8 cellular contexts compared by ENCODE assay signal in genomic region chr3:141940204-141940776, GRCh38.
A peak's percentile ranks its signal among the peaks of the same experiment; 100 is the strongest.
DNase-seq lines count a peak whose midpoint lies in the region; ATAC-seq, FAIRE-seq and TF ChIP-seq lines count a peak whose summit lies in the region.

No MANE protein-coding gene starts in this region.

- POLR2A ChIA-PET in K562 (lab: Yijun Ruan, JAX), result interaction anchor here (0.9 to 1.2 kb wide), 2 partner anchors 13 to 17 kb away, joined by 3 read pairs; no protein-coding TSS in a partner anchor

- 69% methylated on average over 11 of the region's 12 CpGs for WGBS in K562 (ENCODE audit: insufficient coverage, low coverage, missing lambda C conversion rate)

- peak; percentile 58 for DNase-seq in activated CD8-positive, alpha-beta memory T cell treated with anti-CD3 and anti-CD28 coated beads for 24 hours
- DNase-seq in activated CD8-positive, alpha-beta memory T cell treated with anti-CD3 and anti-CD28 coated beads, Interleukin-2, amount 10 ng/mL, durations not matched to agents 7 days and 5 days, result no peak
- DNase-seq in NCI-H345 treated with DMSO at 0.1 percent for 48 hours (lab: John Stamatoyannopoulos, UW; ENCODE audit: unreplicated experiment) (peak; percentile 29), K562 (ENCODE audit: extremely low read depth in 1 of 4, low spot score in 3 of 4) (no peak), lower lobe of right lung (no peak), ureter (ENCODE audit: low spot score) (peak; percentile 85), GM19240 (ENCODE audit: insufficient read length, low spot score) (no peak)

- no peaks in the 10 kb centered on the region for H3K27me3 Mint-ChIP-seq in activated CD8-positive, alpha-beta memory T cell treated with anti-CD3 and anti-CD28 coated beads, Interleukin-2, amount 10 ng/mL, durations not matched to agents 7 days and 5 days

- H3K4me1 Mint-ChIP-seq in activated CD8-positive, alpha-beta memory T cell treated with anti-CD3 and anti-CD28 coated beads, Interleukin-2, amount 10 ng/mL, durations not matched to agents 7 days and 5 days, result peaks cover 3% of the 10 kb centered on the region

- H3K4me3 Mint-ChIP-seq in activated CD8-positive, alpha-beta memory T cell treated with anti-CD3 and anti-CD28 coated beads, Interleukin-2, amount 10 ng/mL, durations not matched to agents 7 days and 5 days, result no peak overlapping the region

- TF ChIP-seq POLR2A in K562 (conservative IDR thresholded peaks at IDR 0.05), result no peak

- intact Hi-C loops in K562 (cut with micrococcal nuclease) (no loop called here), lower lobe of right lung (cut with DNase I) (no loop called here)

- no peak overlapping the region for H3K4me2 ChIP-seq in K562 (ENCODE audit: insufficient read depth, low read length)

- TF ChIP-seq EP300 in K562 (IDR thresholded peaks at IDR 0.05; ENCODE audit: low read length), result no peak

- no peaks in the 10 kb centered on the region for H3K9me3 Mint-ChIP-seq in activated CD8-positive, alpha-beta memory T cell treated with anti-CD3 and anti-CD28 coated beads, Interleukin-2, amount 10 ng/mL, durations not matched to agents 7 days and 5 days (ENCODE audit: low read depth)

- no peak overlapping the region for H3K4me3 ChIP-seq in K562
- H3K4me3 ChIP-seq in lower lobe of right lung, result no peak overlapping the region

- ATAC-seq in activated CD8-positive, alpha-beta memory T cell treated with anti-CD3 and anti-CD28 coated beads, Interleukin-2, amount 10 ng/mL, durations not matched to agents 7 days and 5 days, result no peak
- ATAC-seq in K562, result no peak
- ATAC-seq in lower lobe of right lung, result peak; percentile 40 to 66
- no peak for ATAC-seq in HG03159 (IDR thresholded peaks at IDR 0.05; ENCODE audit: unreplicated experiment)

- CTCF ChIA-PET in activated CD8-positive, alpha-beta memory T cell treated with anti-CD3 and anti-CD28 coated beads, Interleukin-2, amount 10 ng/mL, durations not matched to agents 7 days and 5 days (lab: Charles Lee), result no interaction called here
- CTCF ChIA-PET in K562 (lab: Yijun Ruan, JAX; ENCODE audit: low intra/inter-chr PET ratio), result interaction anchor here (0.7 kb wide), 1 partner anchor 376 kb away, joined by 3 read pairs; no protein-coding TSS in a partner anchor

- H3K9ac ChIP-seq in K562 (ENCODE audit: insufficient read depth in 1 of 2, low read depth in 2 of 2, low read length in 2 of 2), result no peak overlapping the region

- no peaks in the 10 kb centered on the region for H3K27me3 ChIP-seq in K562 (ENCODE audit: control insufficient read depth in 2 of 2, insufficient read depth in 2 of 2, low read length in 2 of 2)
- no peaks in the 10 kb centered on the region for H3K27me3 ChIP-seq in lower lobe of right lung (ENCODE audit: low read depth)

- H3K27ac Mint-ChIP-seq in activated CD8-positive, alpha-beta memory T cell treated with anti-CD3 and anti-CD28 coated beads, Interleukin-2, amount 10 ng/mL, durations not matched to agents 7 days and 5 days, result no peak overlapping the region

- no peaks in the 10 kb centered on the region for H3K36me3 ChIP-seq in K562 (ENCODE audit: control insufficient read depth, insufficient read depth, low read length)
- H3K36me3 ChIP-seq in lower lobe of right lung, result no peaks in the 10 kb centered on the region

- H3K9me3 ChIP-seq in K562 (replicated peaks; ENCODE audit: control insufficient read depth, insufficient read depth, low read depth, low read length) (no peaks in the 10 kb centered on the region), lower lobe of right lung (no peaks in the 10 kb centered on the region)

- in situ Hi-C loops in K562 (cut with MboI), result no loop called here

- no peaks in the 10 kb centered on the region for H3K79me2 ChIP-seq in K562 (ENCODE audit: control insufficient read depth, insufficient read depth, low read length)

- H3K36me3 Mint-ChIP-seq in activated CD8-positive, alpha-beta memory T cell treated with anti-CD3 and anti-CD28 coated beads, Interleukin-2, amount 10 ng/mL, durations not matched to agents 7 days and 5 days, result no peaks in the 10 kb centered on the region

- H2AFZ ChIP-seq in K562 (ENCODE audit: low read depth, low read length), result no peak overlapping the region

- no peak for TF ChIP-seq RAD21 in K562 (CRISPR knock-in tag; conservative IDR thresholded peaks at IDR 0.05 in 1 of 2, IDR thresholded peaks at IDR 0.05 in 1 of 2)

- no peak overlapping the region for H3K27ac ChIP-seq in K562 (ENCODE audit: extremely low read depth, low read depth, low read length)
- no peak overlapping the region for H3K27ac ChIP-seq in lower lobe of right lung

- no peak for TF ChIP-seq CTCF in K562 (IDR thresholded peaks at IDR 0.05 in 2 of 3, conservative IDR thresholded peaks at IDR 0.05 in 1 of 3; ENCODE audit: insufficient read depth in 2 of 3, low read depth in 1 of 3, low read length in 3 of 3)
- no peak for TF ChIP-seq CTCF in lower lobe of right lung (IDR thresholded peaks at IDR 0.05)

- no peaks in the 10 kb centered on the region for H3K9me1 ChIP-seq in K562 (ENCODE audit: control insufficient read depth, insufficient read depth, low read length)

- BruUV-seq in K562 (replicated peaks; lab: Mats Ljungman, UMichigan), result no TSS peak

- no peaks in the 10 kb centered on the region for H4K20me1 ChIP-seq in K562 (replicated peaks; ENCODE audit: control insufficient read depth, insufficient read depth, low read length)

- H3K4me1 ChIP-seq in K562 (replicated peaks in 1 of 2; ENCODE audit: control insufficient read depth in 2 of 2, insufficient read depth in 2 of 2, low read length in 2 of 2) (peaks cover 6 to 16% of the 10 kb centered on the region in 2 experiments; a peak in 4 of 5 replicates), lower lobe of right lung (no peaks in the 10 kb centered on the region)

- FAIRE-seq in K562 (lab: Jason Lieb, UNC), result no peak

TF ChIP-seq in K562, 482 proteins besides CTCF, POLR2A, EP300 and RAD21:
- TF ChIP-seq POLR3G (IDR thresholded peaks at IDR 0.05; ENCODE audit: extremely low read depth, insufficient read length, insufficient replicate concordance) (no peak), PHF21A (IDR thresholded peaks at IDR 0.05; ENCODE audit: borderline replicate concordance, low read depth) (no peak), ZNF431 (CRISPR knock-in tag; IDR thresholded peaks at IDR 0.05) (no peak), NCOA4 (IDR thresholded peaks at IDR 0.05; ENCODE audit: partially characterized antibody) (no peak), MAFF (IDR thresholded peaks at IDR 0.05; ENCODE audit: low read length) (no peak), USF2 (CRISPR knock-in tag; IDR thresholded peaks at IDR 0.05) (no peak), ZBTB33 (CRISPR knock-in tag; IDR thresholded peaks at IDR 0.05) (peak; percentile 55), ZNF23 (CRISPR knock-in tag; IDR thresholded peaks at IDR 0.05) (no peak)

Comparison
In these comparisons a context has a peak if more than half of its experiments do, and no peak if none do; other contexts are left out.
1. DNase-seq: peak in activated CD8-positive, alpha-beta memory T cell treated with anti-CD3 and anti-CD28 coated beads for 24 hours (single experiment), NCI-H345 treated with DMSO at 0.1 percent for 48 hours (single experiment) and ureter (single experiment); none in activated CD8-positive, alpha-beta memory T cell treated with anti-CD3 and anti-CD28 coated beads, Interleukin-2, amount 10 ng/mL, durations not matched to agents 7 days and 5 days (single experiment), K562 (0 of 4), lower lobe of right lung (single experiment) and GM19240 (single experiment).
2. ATAC-seq: peak in lower lobe of right lung (2 of 2); none in activated CD8-positive, alpha-beta memory T cell treated with anti-CD3 and anti-CD28 coated beads, Interleukin-2, amount 10 ng/mL, durations not matched to agents 7 days and 5 days (single experiment), K562 (single experiment) and HG03159 (single experiment).